ENCODE assay signal across 8 cellular contexts in the genomic region with DNA sequence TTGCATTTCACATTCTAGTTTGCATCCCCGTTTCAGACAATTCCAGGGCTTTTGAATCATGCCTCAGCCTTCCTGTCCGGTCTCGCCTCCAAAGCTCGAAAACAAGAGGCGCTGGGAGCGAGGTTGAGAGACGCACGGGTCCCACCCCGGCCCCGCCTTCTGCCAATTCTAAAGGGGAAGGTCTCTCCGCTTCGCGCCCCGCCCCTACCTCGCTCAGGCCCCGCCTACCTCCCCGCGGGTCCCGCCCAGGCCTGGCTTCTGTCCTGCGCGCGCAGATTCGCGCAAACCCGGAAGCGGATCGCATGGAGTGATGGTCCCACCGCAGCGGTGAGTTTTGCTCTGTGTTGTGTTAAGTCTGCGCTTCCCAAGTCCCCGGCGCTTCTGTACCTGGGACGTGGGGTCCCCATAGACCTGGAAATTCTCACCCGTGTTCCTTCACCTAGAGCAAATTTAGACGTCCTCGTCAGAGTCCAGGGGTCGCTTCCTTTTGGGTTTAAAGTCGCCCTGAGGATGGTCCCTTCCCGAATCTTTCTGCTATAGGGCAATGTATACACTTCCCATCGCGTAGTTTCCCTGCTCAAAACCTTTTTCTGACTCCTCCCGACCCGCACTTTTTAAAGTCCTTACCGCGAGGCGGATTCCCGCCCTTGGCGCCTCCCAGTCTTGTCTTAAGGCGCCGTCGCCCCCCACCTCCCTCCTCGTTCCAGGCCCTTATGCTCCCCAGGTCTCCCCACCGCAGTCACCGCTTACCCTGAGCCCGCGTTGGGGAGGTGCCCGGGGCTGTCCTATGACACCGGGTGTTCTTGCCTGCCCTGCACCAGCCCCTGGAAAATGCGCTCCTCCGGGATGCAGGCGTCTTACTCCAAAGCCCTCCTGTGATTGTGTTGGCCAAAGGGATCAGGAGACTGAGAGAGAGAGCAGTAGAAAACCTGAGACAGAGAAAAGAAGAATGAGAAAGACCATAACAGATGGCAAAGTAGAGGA. TPM values are rescaled to one million over a fixed set of nuclear protein-coding genes. Genes with fewer than 3 reads are reported as not detected.
DNase-seq lines count a peak whose midpoint lies in the region; ATAC-seq, FAIRE-seq and TF ChIP-seq lines count a peak whose summit lies in the region.

Gene ZNF845 (plus strand): TSS at position 284 of the 984 bp plus-strand sequence. CDS start 7,559 bp downstream, outside the sequence.

- WGBS in psoas muscle, 3 donors: 0 to 1% (median 0%) methylated on average over 58 to 61 of the region's 61 CpGs

- peak within 1 kb of the TSS; percentile 53 for H3K27ac ChIP-seq in psoas muscle

- DNase-seq in GM12891 (ENCODE audit: insufficient read length, low spot score) (peak; percentile 66), NCI-H1417 treated with DMSO at 0.1 percent for 48 hours (lab: John Stamatoyannopoulos, UW) (peak; percentile 16), T-helper 1 cell (peak; percentile 86 to 96 (median 91)), amniotic stem cell (lab: John Stamatoyannopoulos, UW) (peak; percentile 85), left ventricle myocardium superior (peak; percentile 96), psoas muscle (peak; percentile 91 to 95), urothelium cell line (ENCODE audit: low spot score) (peak; percentile 91)

- H3K27me3 ChIP-seq in psoas muscle (ENCODE audit: insufficient read depth in 3 of 3, low read length in 2 of 3): no peaks in the 10 kb centered on the region

- no peaks in the 10 kb centered on the region for H3K4me1 ChIP-seq in psoas muscle

- peak; percentile 85 for TF ChIP-seq POLR2A in GM12891 (IDR thresholded peaks at IDR 0.05; ENCODE audit: low read depth, low read length)

- H3K36me3 ChIP-seq in psoas muscle (ENCODE audit: insufficient read depth in 1 of 2, low read depth in 1 of 2): no peaks in the 10 kb centered on the region

- H3K9me3 ChIP-seq in psoas muscle: no peaks in the 10 kb centered on the region

- peak; percentile 99 for FAIRE-seq in GM12891 (lab: Jason Lieb, UNC)
- peak; percentile 76 for FAIRE-seq in urothelium cell line (lab: Jason Lieb, UNC)

- ATAC-seq in HG02759 (IDR thresholded peaks at IDR 0.05; ENCODE audit: unreplicated experiment) (peak; percentile 97), left ventricle myocardium superior (peak; percentile 100), psoas muscle (peak; percentile 95 to 100 (median 98))

- peak within 1 kb of the TSS; percentile 76 for H3K4me3 ChIP-seq in psoas muscle

- intact Hi-C loops in left ventricle myocardium superior (cut with micrococcal nuclease): no loop called here
- intact Hi-C loops in psoas muscle (cut with DNase I): no loop called here

- no peak for TF ChIP-seq CTCF in psoas muscle (IDR thresholded peaks at IDR 0.05)

TF ChIP-seq in GM12891, 5 proteins besides CTCF, POLR2A, EP300 and RAD21:
- TF ChIP-seq POLR2AphosphoS5 (IDR thresholded peaks at IDR 0.05; ENCODE audit: low read depth, low read length) (peak; percentile 84), TAF1 (IDR thresholded peaks at IDR 0.05; ENCODE audit: low read depth, low read length) (peak; percentile 49), POU2F2 (IDR thresholded peaks at IDR 0.05; ENCODE audit: low read depth, low read length) (0 out of 2 replicates have a peak, but pooled peaks have one; percentile 42), SPI1 (IDR thresholded peaks at IDR 0.05; ENCODE audit: low read depth, low read length) (0 out of 2 replicates have a peak, but pooled peaks have one; percentile 10), PAX5 (IDR thresholded peaks at IDR 0.05; ENCODE audit: insufficient read depth, low read length, severe bottlenecking) (no peak)

RNA-seq across cellular contexts. Expression of gene ZNF845, which starts in this region (rescaled TPM):
- 1.8 TPM for polyA plus RNA-seq in GM12891 (2012; ENCODE audit: low read depth, missing spikeins)
- 3.5 TPM for total RNA-seq in left ventricle myocardium superior
- total RNA-seq in psoas muscle: 1 to 10 TPM in 2 of 4 donors, under 1 TPM in 2; 0.81 to 2.0 (median 1.0) TPM
- 1 to 10 TPM in 2 of 3 donors, under 1 TPM in 1; 1.00 to 5.1 (median 1.4) TPM for polyA plus RNA-seq in psoas muscle

Comparison
In these comparisons a context has a peak if more than half of its experiments do, and no peak if none do; other contexts are left out.
1. Peak in every context shown above with its lines: DNase-seq, ATAC-seq, H3K4me3 ChIP-seq and H3K27ac ChIP-seq.
2. DNase-seq: peak in every context shown above with its lines; median percentile 96 in left ventricle myocardium superior; 93 in psoas muscle; 91 in T-helper 1 cell; 91 in urothelium cell line; 85 in amniotic stem cell; 66 in GM12891; 16 in NCI-H1417 treated with DMSO at 0.1 percent for 48 hours.